In genomic region chr9:33135086-33135958, GRCh38 we compare ENCODE assay signal across 13 cellular contexts. TPM values are rescaled to one million over a fixed set of nuclear protein-coding genes. Genes with fewer than 3 reads are reported as not detected.
DNase-seq lines count a peak whose midpoint lies in the region; ATAC-seq and TF ChIP-seq lines count a peak whose summit lies in the region.
"Had no signal": no experiment of that assay in that cellular context is flagged by ENCODE, and none has a peak within 500 bp of the region (broad histone marks: within the 10 kb centered on the region; RNA-seq: fewer than 3 reads in every experiment).

No MANE protein-coding gene starts in this region.

- intact Hi-C loops in activated B cell treated with CpG ODN at 0.5 μM for 24 hours (cut with micrococcal nuclease): no loop called here
- intact Hi-C loops in spleen (cut with DNase I; ENCODE audit: low total_unique reads): no loop called here
- intact Hi-C loops in aorta (cut with DNase I): no loop called here

- TF ChIP-seq CTCF in activated B cell treated with CpG ODN at 0.5 μM for 24 hours (IDR thresholded peaks at IDR 0.05) (no peak), spleen (IDR thresholded peaks at IDR 0.05 in 8 of 11, conservative IDR thresholded peaks at IDR 0.05 in 3 of 11) (no peak), gastroesophageal sphincter (IDR thresholded peaks at IDR 0.05) (no peak)

- peak overlapping the region; percentile 46 to 89 (median 80) for H3K27ac ChIP-seq in spleen
- no peak overlapping the region for H3K27ac ChIP-seq in aorta (ENCODE audit: low read depth in 1 of 2, low read length in 2 of 2)
- H3K27ac ChIP-seq in gastroesophageal sphincter: peak overlapping the region in 2 of 4 donors; percentile 21 to 42
- H3K27ac ChIP-seq: epithelial cell of prostate, SJSA1 had no signal

- H3K4me1 Mint-ChIP-seq in T-helper 2 cell treated with Interferon-gamma antibody and Interleukin-4, amounts not matched to agents 5 μg/mL and 100 μg/mL, for 36 hours (ENCODE audit: low read depth): peaks cover 33% of the 10 kb centered on the region
- H3K4me1 Mint-ChIP-seq in activated B cell treated with CpG ODN at 0.5 μM for 24 hours: peaks cover 96% of the 10 kb centered on the region

- H3K9me3 ChIP-seq in spleen (no peaks in the 10 kb centered on the region), aorta (ENCODE audit: control insufficient read depth, low read length) (no peaks in the 10 kb centered on the region), gastroesophageal sphincter (no peaks in the 10 kb centered on the region)
- H3K9me3 ChIP-seq: A549, SJSA1 had no signal

- no peaks in the 10 kb centered on the region for H3K27me3 ChIP-seq in spleen (replicated peaks in 1 of 7)
- H3K27me3 ChIP-seq in aorta (ENCODE audit: control insufficient read depth in 1 of 2, insufficient read depth in 2 of 2, low read length in 1 of 2): no peaks in the 10 kb centered on the region
- no peaks in the 10 kb centered on the region for H3K27me3 ChIP-seq in gastroesophageal sphincter
- H3K27me3 ChIP-seq: SJSA1 had no signal

- TF ChIP-seq POLR2A in spleen (IDR thresholded peaks at IDR 0.05): no peak
- TF ChIP-seq POLR2A in gastroesophageal sphincter (IDR thresholded peaks at IDR 0.05): no peak

- CTCF ChIA-PET in activated B cell treated with CpG ODN at 0.5 μM for 24 hours (lab: Charles Lee): interaction anchor here (0.8 to 2.2 kb wide), 5 partner anchors 9 to 91 kb away, joined by 3 to 13 read pairs (median 3); no protein-coding TSS in a partner anchor

- peak overlapping the region; percentile 23 for H3K27ac Mint-ChIP-seq in T-helper 2 cell treated with Interferon-gamma antibody and Interleukin-4, amounts not matched to agents 5 μg/mL and 100 μg/mL, for 36 hours
- peak overlapping the region; percentile 97 for H3K27ac Mint-ChIP-seq in activated B cell treated with CpG ODN at 0.5 μM for 24 hours

- peak; percentile 55 for ATAC-seq in activated B cell treated with CpG ODN at 0.5 μM for 24 hours (ENCODE audit: low read depth)
- ATAC-seq in aorta (ENCODE audit: low FRiP score): no peak
- ATAC-seq in GM18502 (IDR thresholded peaks at IDR 0.05; ENCODE audit: poor library complexity, unreplicated experiment): no peak
- no peak for ATAC-seq in gastroesophageal sphincter
- ATAC-seq: A549 had no signal

- H3K36me3 ChIP-seq in spleen: peaks cover 2 to 50% (median 29%) of the 10 kb centered on the region in 6 donors
- H3K36me3 ChIP-seq in aorta (ENCODE audit: control insufficient read depth in 1 of 2, insufficient read depth in 2 of 2, low read length in 1 of 2): peaks cover 0 to 6% of the 10 kb centered on the region in 2 donors
- H3K36me3 ChIP-seq in gastroesophageal sphincter: peaks cover 0 to 47% of the 10 kb centered on the region in 2 donors
- H3K36me3 ChIP-seq: SJSA1 had no signal

- H3K4me3 ChIP-seq in spleen (peak overlapping the region in 1 of 8 donors; percentile 41), aorta (ENCODE audit: low read length in 2 of 2) (no peak overlapping the region), gastroesophageal sphincter (no peak overlapping the region)
- H3K4me3 ChIP-seq: A549, SJSA1 had no signal

- H3K4me1 ChIP-seq in spleen (peaks cover 62 to 100% (median 79%) of the 10 kb centered on the region in 6 donors), aorta (ENCODE audit: control insufficient read depth in 1 of 2, insufficient read depth in 2 of 2, low read length in 2 of 2) (peaks cover 6 to 8% of the 10 kb centered on the region in 2 donors), gastroesophageal sphincter (peaks cover 0 to 98% (median 47%) of the 10 kb centered on the region in 3 donors)

- no peaks in the 10 kb centered on the region for H3K27me3 Mint-ChIP-seq in T-helper 2 cell treated with Interferon-gamma antibody and Interleukin-4, amounts not matched to agents 5 μg/mL and 100 μg/mL, for 36 hours (ENCODE audit: low read depth)
- no peaks in the 10 kb centered on the region for H3K27me3 Mint-ChIP-seq in activated B cell treated with CpG ODN at 0.5 μM for 24 hours

- POLR2A ChIA-PET in activated B cell treated with CpG ODN at 0.5 μM for 24 hours (lab: Charles Lee): interaction anchor here (0.6 to 19.6 kb wide), 9 partner anchors 8 to 678 kb away, joined by 3 to 593 read pairs (median 6); partner anchors contain the start of gene B4GALT1

- no peak for DNase-seq in T-helper 2 cell treated with Interferon-gamma antibody and Interleukin-4, amounts not matched to agents 5 μg/mL and 100 μg/mL, for 36 hours (ENCODE audit: low spot score)
- DNase-seq in T-helper 2 cell (no peak), activated B cell treated with CpG ODN at 0.5 μM for 24 hours (peak; percentile 20), islet precursor cell (peak; percentile 48), spleen (peak; percentile 79), aorta (no peak)
- DNase-seq: EL, nucleus accumbens had no signal

- no peaks in the 10 kb centered on the region for H3K9me3 Mint-ChIP-seq in T-helper 2 cell treated with Interferon-gamma antibody and Interleukin-4, amounts not matched to agents 5 μg/mL and 100 μg/mL, for 36 hours
- no peaks in the 10 kb centered on the region for H3K9me3 Mint-ChIP-seq in activated B cell treated with CpG ODN at 0.5 μM for 24 hours

- H3K36me3 Mint-ChIP-seq in T-helper 2 cell treated with Interferon-gamma antibody and Interleukin-4, amounts not matched to agents 5 μg/mL and 100 μg/mL, for 36 hours (ENCODE audit: low read depth): peaks cover 11% of the 10 kb centered on the region
- peaks cover 67% of the 10 kb centered on the region for H3K36me3 Mint-ChIP-seq in activated B cell treated with CpG ODN at 0.5 μM for 24 hours (ENCODE audit: low read depth)

- no peak overlapping the region for H3K4me3 Mint-ChIP-seq in T-helper 2 cell treated with Interferon-gamma antibody and Interleukin-4, amounts not matched to agents 5 μg/mL and 100 μg/mL, for 36 hours
- peak overlapping the region; percentile 41 for H3K4me3 Mint-ChIP-seq in activated B cell treated with CpG ODN at 0.5 μM for 24 hours

- WGBS in spleen, 5 donors: 48 to 63% (median 53%) methylated on average over 10 to 16 of the region's 16 CpGs
- 76 to 81% methylated on average over 16 of the region's 16 CpGs for WGBS in aorta, 2 donors
- WGBS in gastroesophageal sphincter (ENCODE audit: low coverage in 1 of 2), 2 donors: 100% methylated on average over 1 of the region's 16 CpGs; no CpG with 5 or more reads in 1 of the 2 donors

- TF ChIP-seq EP300 in gastroesophageal sphincter (IDR thresholded peaks at IDR 0.05): no peak

RNA-seq across cellular contexts. Expression of gene B4GALT1, which starts 31.8 kb away (rescaled TPM):
- total RNA-seq in activated B cell treated with CpG ODN at 0.5 μM for 24 hours (111 and 118 TPM in 2 replicates), spleen (100 to 1,000 TPM in 2 of 7 donors, 10 to 100 TPM in 5; 75.1 to 111 (median 91.4) TPM), aorta (10 to 100 TPM; 74.5 to 95.6 TPM), gastroesophageal sphincter (10 to 100 TPM; 22.9 to 43.3 (median 31.0) TPM)
- polyA plus RNA-seq in spleen (10 to 100 TPM; 18.1 to 29.5 (median 25.4) TPM), aorta (10 to 100 TPM; 15.2 to 36.0 TPM)

RNA-seq across cellular contexts. Expression of gene SMU1, which starts 58.8 kb away (rescaled TPM):
- total RNA-seq in activated B cell treated with CpG ODN at 0.5 μM for 24 hours: 26.8 and 28.1 TPM in 2 replicates
- 10 to 100 TPM; 15.7 to 23.3 (median 19.4) TPM for total RNA-seq in spleen
- 10 to 100 TPM in 1 of 3 donors, 1 to 10 TPM in 2; 7.2 to 12.2 (median 9.9) TPM for polyA plus RNA-seq in spleen
- 10 to 100 TPM; 15.8 to 18.7 TPM for total RNA-seq in aorta
- polyA plus RNA-seq in aorta: 1 to 10 TPM; 8.3 to 8.5 TPM
- total RNA-seq in gastroesophageal sphincter: 10 to 100 TPM; 19.7 to 24.2 (median 21.9) TPM

Comparison
In these comparisons a context has a peak if more than half of its experiments do, and no peak if none do; other contexts are left out.
1. DNase-seq: peak in activated B cell treated with CpG ODN at 0.5 μM for 24 hours (single experiment), islet precursor cell (single experiment) and spleen (single experiment); none in T-helper 2 cell treated with Interferon-gamma antibody and Interleukin-4, amounts not matched to agents 5 μg/mL and 100 μg/mL, for 36 hours (single experiment), T-helper 2 cell (0 of 5) and aorta (0 of 2).
2. H3K27ac ChIP-seq: peak in spleen (8 of 8); none in aorta (0 of 2).